13 cellular contexts compared by ENCODE assay signal in the genomic region with DNA sequence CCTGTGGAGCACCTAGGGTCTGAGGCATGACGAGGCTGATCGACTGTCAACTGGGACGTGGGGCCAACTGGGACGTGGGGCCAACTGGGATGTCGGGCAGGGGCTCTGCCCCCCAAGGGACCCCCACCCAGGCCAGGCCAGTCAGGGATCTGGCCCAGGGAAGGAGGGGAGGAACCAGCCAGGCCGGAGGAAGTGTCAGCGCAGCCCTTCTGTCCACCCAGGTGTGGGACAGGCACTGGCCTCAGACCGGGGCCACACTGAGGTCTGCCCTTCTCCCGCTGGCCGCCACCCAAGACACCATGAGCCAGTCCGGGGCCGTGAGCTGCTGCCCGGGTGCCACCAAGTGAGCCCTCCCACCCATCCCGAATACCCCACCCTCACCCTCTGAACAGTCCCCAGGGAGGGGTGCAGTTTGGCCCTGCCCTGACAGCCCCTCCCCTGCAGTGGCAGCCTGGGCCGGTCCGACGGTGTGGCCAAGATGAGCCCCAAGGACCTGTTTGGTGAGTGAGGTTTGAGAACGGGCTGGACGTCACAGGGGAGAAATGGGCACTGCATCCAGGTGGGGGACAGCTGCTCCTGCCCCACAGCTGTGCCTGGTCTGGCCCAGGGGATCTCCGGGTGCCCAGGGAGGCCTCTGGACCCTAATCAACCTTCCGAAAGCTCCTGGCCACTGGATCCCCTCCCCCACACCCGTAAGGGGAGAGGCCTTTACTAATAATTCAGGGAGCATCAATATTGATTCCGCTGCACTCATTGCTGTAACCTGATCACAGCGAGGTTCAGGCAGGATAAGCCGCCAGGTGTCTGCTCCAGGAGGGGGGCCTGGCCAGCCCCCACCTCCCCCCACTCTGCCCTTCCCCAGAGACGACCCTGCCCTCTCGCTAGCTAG. TPM values are rescaled to one million over a fixed set of nuclear protein-coding genes. Genes with fewer than 3 reads are reported as not detected.
A peak's percentile ranks its signal among the peaks of the same experiment; 100 is the strongest.
DNase-seq lines count a peak whose midpoint lies in the region; ATAC-seq and TF ChIP-seq lines count a peak whose summit lies in the region.
"Had no signal": no experiment of that assay in that cellular context is flagged by ENCODE, and none has a peak within 500 bp of the region (broad histone marks: within the 10 kb centered on the region; RNA-seq: fewer than 3 reads in every experiment).

No MANE protein-coding gene starts in this region.

- no peak overlapping the region for H3K4me3 ChIP-seq in RWPE2 (ENCODE audit: severe bottlenecking)
- no peak overlapping the region for H3K4me3 ChIP-seq in mucosa of descending colon
- H3K4me3 ChIP-seq: coronary artery, esophagus muscularis mucosa, SJSA1 had no signal

- TF ChIP-seq CTCF in RWPE2 (IDR thresholded peaks at IDR 0.05; ENCODE audit: poor library complexity, severe bottlenecking) (no peak), mucosa of descending colon (IDR thresholded peaks at IDR 0.05) (no peak)

- DNase-seq in D341Med (ENCODE audit: low spot score) (peak; percentile 26), RWPE2 (ENCODE audit: low spot score) (peak; percentile 54), mucosa of descending colon (peak in 2 of 3 donors; percentile 13 to 45), GM03348 (ENCODE audit: low spot score) (no peak)
- DNase-seq: activated CD4-positive, alpha-beta memory T cell treated with anti-CD3 and anti-CD28 coated beads for 36 hours; heart right ventricle; naive B cell; NCI-H2081 had no signal

- peaks cover 19% of the 10 kb centered on the region for H3K4me1 ChIP-seq in RWPE2 (ENCODE audit: insufficient read depth, poor library complexity, severe bottlenecking)
- H3K4me1 ChIP-seq in mucosa of descending colon (ENCODE audit: low read depth): peaks cover 53% of the 10 kb centered on the region
- H3K4me1 ChIP-seq: SJSA1 had no signal

- peak overlapping the region; percentile 94 for H3K27ac ChIP-seq in RWPE2 (ENCODE audit: poor library complexity, severe bottlenecking)
- H3K27ac ChIP-seq: SJSA1 had no signal

- H3K36me3 ChIP-seq in RWPE2 (ENCODE audit: low read depth) (peaks cover 49% of the 10 kb centered on the region), mucosa of descending colon (ENCODE audit: low read depth) (no peaks in the 10 kb centered on the region)
- H3K36me3 ChIP-seq: heart right ventricle, SJSA1 had no signal

- no peaks in the 10 kb centered on the region for H3K27me3 ChIP-seq in RWPE2 (ENCODE audit: insufficient read depth, poor library complexity, severe bottlenecking)
- H3K27me3 ChIP-seq: SJSA1 had no signal

- H3K9me3 ChIP-seq in RWPE2 (ENCODE audit: severe bottlenecking): no peaks in the 10 kb centered on the region
- H3K9me3 ChIP-seq in mucosa of descending colon: no peaks in the 10 kb centered on the region
- H3K9me3 ChIP-seq: esophagus muscularis mucosa, heart right ventricle, SJSA1 had no signal

- intact Hi-C loops in mucosa of descending colon (cut with DNase I, micrococcal nuclease): no loop called here

- ATAC-seq in RWPE2 (ENCODE audit: low read depth): no peak
- no peak for ATAC-seq in mucosa of descending colon
- ATAC-seq in GM21390 (IDR thresholded peaks at IDR 0.05; ENCODE audit: unreplicated experiment): no peak
- no peak for ATAC-seq in GM18907 (IDR thresholded peaks at IDR 0.05; ENCODE audit: unreplicated experiment)
- ATAC-seq: heart right ventricle had no signal

RNA-seq across cellular contexts. Expression of gene EPS8L2, which starts 3.3 kb away (rescaled TPM):
- 100 to 1,000 TPM; 176 to 335 (median 253) TPM for total RNA-seq in mucosa of descending colon
- total RNA-seq: SJSA1 had no signal

RNA-seq across cellular contexts. Expression of gene TMEM80, which starts 13.7 kb away (rescaled TPM):
- total RNA-seq in mucosa of descending colon: 10 to 100 TPM; 31.6 to 43.1 (median 38.0) TPM

RNA-seq across cellular contexts. Expression of gene DEAF1, which starts 14.3 kb away (rescaled TPM):
- 10 to 100 TPM; 25.1 to 35.7 (median 25.9) TPM for total RNA-seq in mucosa of descending colon

RNA-seq across cellular contexts. Expression of gene TALDO1, which starts 37.9 kb away (rescaled TPM):
- total RNA-seq in mucosa of descending colon: 100 to 1,000 TPM; 101 to 158 (median 128) TPM
